Comparison of ENCODE assay signal across 9 cellular contexts in the genomic region with DNA sequence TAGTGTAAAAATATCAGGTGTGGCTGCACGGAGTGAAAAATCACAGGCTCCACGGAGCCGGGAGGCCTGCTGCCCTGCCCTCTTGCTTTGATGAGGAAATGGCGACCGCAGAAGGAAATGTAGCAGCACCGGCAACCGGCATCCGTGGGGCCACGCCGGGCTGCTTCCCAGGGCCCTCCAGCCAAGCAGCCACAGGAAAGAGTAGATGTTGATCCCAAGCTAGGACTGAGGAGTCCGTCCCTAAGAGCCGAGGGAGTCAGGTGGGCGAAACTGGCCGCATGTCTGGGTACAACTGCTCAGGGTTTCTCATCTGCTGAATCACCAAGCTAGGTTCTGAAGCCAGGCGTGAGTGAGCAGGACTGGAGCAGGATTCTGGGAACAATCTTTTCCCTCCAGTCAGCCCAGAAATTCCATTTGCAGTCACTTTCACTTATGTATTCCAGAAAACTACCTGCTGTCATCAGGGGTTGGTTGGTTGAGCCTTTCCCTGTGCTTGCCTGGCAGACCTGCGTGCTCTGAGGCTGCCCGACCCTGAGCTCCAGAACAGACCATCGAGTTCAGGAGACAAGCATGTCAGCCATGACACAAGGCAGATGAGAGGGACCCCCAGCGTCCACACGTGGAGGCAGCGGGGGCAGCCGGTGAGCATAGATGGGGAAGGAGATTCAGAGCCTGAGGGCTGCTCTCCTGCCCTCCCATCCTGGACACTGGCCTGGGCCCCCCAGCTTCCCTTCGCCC. TPM values are rescaled to one million over a fixed set of nuclear protein-coding genes. Genes with fewer than 3 reads are reported as not detected.
DNase-seq lines count a peak whose midpoint lies in the region; ATAC-seq, FAIRE-seq and TF ChIP-seq lines count a peak whose summit lies in the region.
"Had no signal": no experiment of that assay in that cellular context is flagged by ENCODE, and none has a peak within 500 bp of the region (broad histone marks: within the 10 kb centered on the region; RNA-seq: fewer than 3 reads in every experiment).

No MANE protein-coding gene starts in this region.

- TF ChIP-seq CTCF in mammary epithelial cell (conservative IDR thresholded peaks at IDR 0.05 in 1 of 2, IDR thresholded peaks at IDR 0.05 in 1 of 2; ENCODE audit: extremely low read depth in 1 of 2, insufficient read depth in 1 of 2, low read depth in 1 of 2, low read length in 2 of 2) (no peak), smooth muscle cell (IDR thresholded peaks at IDR 0.05; ENCODE audit: borderline replicate concordance, insufficient read depth, poor library complexity, severe bottlenecking) (no peak)

- H3K4me1 ChIP-seq in mammary epithelial cell (ENCODE audit: insufficient read depth, low read length) (peaks cover 49% of the 10 kb centered on the region), smooth muscle cell (ENCODE audit: low read depth) (peaks cover 17% of the 10 kb centered on the region)

- H3K79me2 ChIP-seq in mammary epithelial cell (ENCODE audit: insufficient read depth, low read length) (no peaks in the 10 kb centered on the region), smooth muscle cell (ENCODE audit: low read depth) (no peaks in the 10 kb centered on the region)

- H3F3A ChIP-seq in smooth muscle cell (ENCODE audit: low read depth): peaks cover 16% of the 10 kb centered on the region

- no peaks in the 10 kb centered on the region for H3K9me3 ChIP-seq in mammary epithelial cell (replicated peaks; ENCODE audit: insufficient read depth, low read length)
- H3K9me3 ChIP-seq in smooth muscle cell (replicated peaks; ENCODE audit: low read depth): no peaks in the 10 kb centered on the region

- H2AFZ ChIP-seq in mammary epithelial cell (ENCODE audit: low read depth, low read length): no peak overlapping the region
- H2AFZ ChIP-seq in smooth muscle cell (ENCODE audit: low read depth): no peak overlapping the region

- H3K27ac ChIP-seq in mammary epithelial cell (ENCODE audit: insufficient read depth, low read depth, low read length) (peak overlapping the region; percentile 91), smooth muscle cell (ENCODE audit: low read depth) (no peak overlapping the region)

- H3K27me3 ChIP-seq in mammary epithelial cell (ENCODE audit: insufficient read depth, low read length): no peaks in the 10 kb centered on the region
- peaks cover 29% of the 10 kb centered on the region for H3K27me3 ChIP-seq in smooth muscle cell (ENCODE audit: low read depth)

- ATAC-seq in GM21619 (IDR thresholded peaks at IDR 0.05; ENCODE audit: unreplicated experiment) (no peak), HG02678 (IDR thresholded peaks at IDR 0.05; ENCODE audit: unreplicated experiment) (no peak)

- no peak for TF ChIP-seq POLR2A in GM12892 (IDR thresholded peaks at IDR 0.05; ENCODE audit: low read depth, low read length)

- no TSS peak for BruUV-seq in mammary epithelial cell (replicated peaks; lab: Mats Ljungman, UMichigan)

- H3K4me2 ChIP-seq in mammary epithelial cell (ENCODE audit: insufficient read depth, low read depth, low read length) (peak overlapping the region; percentile 90), smooth muscle cell (peak overlapping the region; percentile 53)

- H3K36me3 ChIP-seq in mammary epithelial cell (ENCODE audit: insufficient read depth, low read length) (no peaks in the 10 kb centered on the region), smooth muscle cell (ENCODE audit: low read depth) (no peaks in the 10 kb centered on the region)

- dilution Hi-C loops in mammary epithelial cell (cut with HindIII; ENCODE audit: low sequenced_read_pairs): no loop called here

- WGBS in mammary epithelial cell (ENCODE audit: low coverage, missing lambda C conversion rate): 76% methylated on average over 15 of the region's 23 CpGs
- 70% methylated on average over 23 of the region's 23 CpGs for WGBS in smooth muscle cell (ENCODE audit: low lambda C conversion rate)

- H4K20me1 ChIP-seq in mammary epithelial cell (ENCODE audit: insufficient read depth, low read length) (no peaks in the 10 kb centered on the region), smooth muscle cell (ENCODE audit: low read depth) (peaks cover 6% of the 10 kb centered on the region)

- in situ Hi-C loops in mammary epithelial cell (cut with MboI; ENCODE audit: low sequenced_read_pairs in 2 of 2): no loop called here

- H3K4me3 ChIP-seq in mammary epithelial cell (replicated peaks in 1 of 3; ENCODE audit: insufficient read depth in 1 of 3, low read depth in 2 of 3, low read length in 3 of 3) (no peak overlapping the region), smooth muscle cell (no peak overlapping the region)

- CTCF ChIA-PET in mammary epithelial cell (lab: Charles Lee; ENCODE audit: low non-redundant PET): interaction anchor here (0.6 to 0.7 kb wide), 2 partner anchors 34 to 44 kb away, joined by 4 to 5 read pairs; no protein-coding TSS in a partner anchor

- DNase-seq in GM12892 (ENCODE audit: insufficient read length): no peak
- peak; percentile 36 for DNase-seq in SW480 (ENCODE audit: low spot score)
- peak; percentile 83 for DNase-seq in mammary epithelial cell
- no peak for DNase-seq in smooth muscle cell (lab: John Stamatoyannopoulos, UW; ENCODE audit: unreplicated experiment)
- no peak for DNase-seq in amniotic stem cell (lab: John Stamatoyannopoulos, UW)
- DNase-seq in NCI-H2107 (lab: John Stamatoyannopoulos, UW): no peak

- intact Hi-C loops in mammary epithelial cell (cut with micrococcal nuclease): loop anchor here (5.0 kb wide), 1 partner anchor 414 kb away; no protein-coding TSS in a partner anchor

- FAIRE-seq in GM12892 (lab: Jason Lieb, UNC): peak; percentile 78

- H3K9ac ChIP-seq in mammary epithelial cell (ENCODE audit: insufficient read depth, low read length) (no peak overlapping the region), smooth muscle cell (ENCODE audit: low read depth) (no peak overlapping the region)

RNA-seq across cellular contexts. Expression of a gene that starts 5.8 kb away (rescaled TPM):
- 41.8 TPM for polyA plus RNA-seq in GM12892 (2012; ENCODE audit: missing spikeins)
- total RNA-seq in mammary epithelial cell: 1 to 10 TPM in 1 of 2 donors, not detected in 1; 2.7 TPM
- polyA plus RNA-seq in mammary epithelial cell: 1.8 TPM
- not detected for polyA minus RNA-seq in mammary epithelial cell
- 0.18 TPM in 1 of 2 replicates, not detected in the other for total RNA-seq in smooth muscle cell
- 0.86 and 1.0 TPM in 2 replicates for polyA plus RNA-seq in smooth muscle cell
- total RNA-seq: fibroblast of lung had no signal

RNA-seq across cellular contexts. Expression of a gene that starts 13.3 kb away (rescaled TPM):
- polyA plus RNA-seq in GM12892 (2012; ENCODE audit: missing spikeins): 6.3 TPM
- total RNA-seq in mammary epithelial cell (10 to 100 TPM; 17.3 to 53.2 TPM), smooth muscle cell (13.9 and 15.9 TPM in 2 replicates)
- polyA plus RNA-seq in mammary epithelial cell (31.0 TPM), smooth muscle cell (26.6 and 32.7 TPM in 2 replicates)
- polyA minus RNA-seq in mammary epithelial cell: 8.7 TPM

RNA-seq across cellular contexts. Expression of a gene that starts 53.0 kb away (rescaled TPM):
- 28.2 TPM for polyA plus RNA-seq in GM12892 (2012; ENCODE audit: missing spikeins)
- total RNA-seq in mammary epithelial cell (100 to 1,000 TPM; 131 to 269 TPM), smooth muscle cell (331 and 369 TPM in 2 replicates)
- polyA plus RNA-seq in mammary epithelial cell (146 TPM), smooth muscle cell (314 and 340 TPM in 2 replicates)
- 174 TPM for polyA minus RNA-seq in mammary epithelial cell

Comparison
In these comparisons a context has a peak if more than half of its experiments do, and no peak if none do; other contexts are left out.
1. DNase-seq: peak in SW480 (single experiment) and mammary epithelial cell (single experiment); none in GM12892 (single experiment), smooth muscle cell (single experiment), amniotic stem cell (single experiment) and NCI-H2107 (single experiment).